In the genomic region with DNA sequence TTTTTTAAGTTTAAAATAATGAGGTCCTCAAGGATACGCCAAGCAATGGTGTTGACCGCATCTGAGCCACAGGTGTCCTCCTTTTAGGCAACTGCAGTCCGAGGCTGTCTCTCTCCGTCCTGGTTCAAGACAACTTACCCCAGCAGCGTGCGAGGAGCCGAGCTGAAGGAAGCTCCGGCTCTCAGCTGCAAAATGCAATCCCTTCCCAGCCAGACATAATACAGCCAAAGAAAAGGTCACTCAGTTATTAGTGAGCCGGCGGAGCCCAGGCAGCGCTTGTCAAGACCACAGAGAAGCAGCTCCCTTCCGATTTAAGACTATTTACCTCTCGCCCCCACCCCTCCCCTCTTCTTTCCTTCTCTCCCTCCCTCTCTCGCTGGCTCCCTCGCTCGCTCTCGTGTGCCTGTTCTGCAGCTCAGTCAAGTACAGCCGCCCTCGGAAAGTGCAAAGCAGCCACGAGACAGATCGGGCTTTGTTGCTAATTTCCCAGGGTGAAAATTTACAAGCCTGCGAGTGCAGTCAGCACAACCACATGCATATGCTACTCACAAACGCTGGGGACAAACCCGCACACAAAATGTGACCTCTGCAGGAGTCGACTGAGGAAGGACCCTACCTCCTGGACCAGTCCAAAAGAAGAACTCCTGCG, we compare ENCODE assay signal across 8 cellular contexts. TPM values are rescaled to one million over a fixed set of nuclear protein-coding genes. Genes with fewer than 3 reads are reported as not detected.
DNase-seq lines count a peak whose midpoint lies in the region; ATAC-seq, FAIRE-seq and TF ChIP-seq lines count a peak whose summit lies in the region.

No MANE protein-coding gene starts in this region.

- H3K36me3 Mint-ChIP-seq in glutamatergic neuron (ENCODE audit: unreplicated experiment) = no peaks in the 10 kb centered on the region

- H3K27me3 ChIP-seq in RWPE2 (ENCODE audit: insufficient read depth, poor library complexity, severe bottlenecking) (no peaks in the 10 kb centered on the region), pancreas (no peaks in the 10 kb centered on the region)
- no peaks in the 10 kb centered on the region for H3K27me3 ChIP-seq in effector memory CD4-positive, alpha-beta T cell (replicated peaks; ENCODE audit: control insufficient read depth, insufficient read depth, low read length, poor library complexity, severe bottlenecking)

- peaks cover 27% of the 10 kb centered on the region for H3K4me1 Mint-ChIP-seq in glutamatergic neuron (ENCODE audit: low read depth, unreplicated experiment)

- H3K9me3 Mint-ChIP-seq in glutamatergic neuron (ENCODE audit: unreplicated experiment) = peaks cover 3% of the 10 kb centered on the region

- FAIRE-seq in pancreas (lab: Jason Lieb, UNC) = no peak

- H3K4me3 Mint-ChIP-seq in glutamatergic neuron (ENCODE audit: unreplicated experiment) = peak overlapping the region; percentile 93

- H3K27ac ChIP-seq in RWPE2 (ENCODE audit: poor library complexity, severe bottlenecking) = no peak overlapping the region
- H3K27ac ChIP-seq in pancreas = peak overlapping the region; percentile 74 to 88 (median 80)
- H3K27ac ChIP-seq in effector memory CD4-positive, alpha-beta T cell (ENCODE audit: insufficient read depth, low read length, poor library complexity, severe bottlenecking) = no peak overlapping the region

- no peaks in the 10 kb centered on the region for H3K36me3 ChIP-seq in RWPE2 (ENCODE audit: low read depth)
- H3K36me3 ChIP-seq in pancreas = no peaks in the 10 kb centered on the region
- no peaks in the 10 kb centered on the region for H3K36me3 ChIP-seq in effector memory CD4-positive, alpha-beta T cell (ENCODE audit: control insufficient read depth, insufficient read depth, low read length)

- ATAC-seq in GM18870 (IDR thresholded peaks at IDR 0.05; ENCODE audit: unreplicated experiment) = peak; percentile 39
- ATAC-seq in HG03432 (IDR thresholded peaks at IDR 0.05; ENCODE audit: unreplicated experiment) = peak; percentile 43
- peak; percentile 48 for ATAC-seq in RWPE2 (ENCODE audit: low read depth)
- peak; percentile 27 to 51 (median 45) for ATAC-seq in pancreas
- no peak for ATAC-seq in GM21526 (IDR thresholded peaks at IDR 0.05; ENCODE audit: low FRiP score, unreplicated experiment)
- no peak for ATAC-seq in HG02884 (IDR thresholded peaks at IDR 0.05; ENCODE audit: unreplicated experiment)

- no peak for DNase-seq in RWPE2 (ENCODE audit: low spot score)
- DNase-seq in glutamatergic neuron = peak; percentile 51
- DNase-seq in pancreas = peak; percentile 28 to 73 (median 54)
- DNase-seq in effector memory CD4-positive, alpha-beta T cell = no peak

- peaks cover 12% of the 10 kb centered on the region for H3K27me3 Mint-ChIP-seq in glutamatergic neuron (ENCODE audit: unreplicated experiment)

- H3K4me1 ChIP-seq in RWPE2 (ENCODE audit: insufficient read depth, poor library complexity, severe bottlenecking) (no peaks in the 10 kb centered on the region), pancreas (no peaks in the 10 kb centered on the region)
- no peaks in the 10 kb centered on the region for H3K4me1 ChIP-seq in effector memory CD4-positive, alpha-beta T cell (ENCODE audit: control insufficient read depth, insufficient read depth, low read length, poor library complexity, severe bottlenecking)

- intact Hi-C loops in pancreas (cut with DNase I) = no loop called here

- WGBS in pancreas, 2 donors = 1 to 3% methylated on average over 24 to 26 of the region's 26 CpGs

- no peak overlapping the region for H3K27ac Mint-ChIP-seq in glutamatergic neuron (ENCODE audit: unreplicated experiment)

- TF ChIP-seq CTCF in RWPE2 (IDR thresholded peaks at IDR 0.05; ENCODE audit: poor library complexity, severe bottlenecking) = no peak
- no peak for TF ChIP-seq CTCF in glutamatergic neuron (IDR thresholded peaks at IDR 0.05; ENCODE audit: partially characterized antibody, unreplicated experiment)
- no peak for TF ChIP-seq CTCF in pancreas (IDR thresholded peaks at IDR 0.05)

- peak overlapping the region; percentile 20 for H3K4me3 ChIP-seq in RWPE2 (ENCODE audit: severe bottlenecking)
- H3K4me3 ChIP-seq in pancreas = peak overlapping the region; percentile 13 to 48 (median 36)
- H3K4me3 ChIP-seq in effector memory CD4-positive, alpha-beta T cell (ENCODE audit: insufficient read depth, low read depth, low read length, poor library complexity, severe bottlenecking) = no peak overlapping the region

- no peaks in the 10 kb centered on the region for H3K9me3 ChIP-seq in RWPE2 (ENCODE audit: severe bottlenecking)
- H3K9me3 ChIP-seq in pancreas = no peaks in the 10 kb centered on the region
- H3K9me3 ChIP-seq in effector memory CD4-positive, alpha-beta T cell (ENCODE audit: control insufficient read depth, low read length) = no peaks in the 10 kb centered on the region

RNA-seq across cellular contexts. Expression of a gene that starts 0.4 kb away (rescaled TPM):
- total RNA-seq in glutamatergic neuron (ENCODE audit: unreplicated experiment) (0.78 TPM), pancreas (10 to 100 TPM; 11.8 to 36.3 (median 22.0) TPM)
- 10 to 100 TPM in 1 of 2 donors, 1 to 10 TPM in 1; 5.0 to 10.8 TPM for polyA plus RNA-seq in pancreas

Comparison
In these comparisons a context has a peak if more than half of its experiments do, and no peak if none do; other contexts are left out.
1. ATAC-seq: peak in GM18870 (single experiment), HG03432 (single experiment), RWPE2 (single experiment) and pancreas (4 of 4); none in GM21526 (single experiment) and HG02884 (single experiment).
2. DNase-seq: peak in glutamatergic neuron (single experiment) and pancreas (6 of 6); none in RWPE2 (single experiment) and effector memory CD4-positive, alpha-beta T cell (0 of 3).
3. H3K27ac ChIP-seq: peak in pancreas (4 of 4); none in RWPE2 (single experiment) and effector memory CD4-positive, alpha-beta T cell (single experiment).